2 cellular contexts compared by ENCODE assay signal in genomic region chr2:113507394-113508140, GRCh38. TPM values are rescaled to one million over a fixed set of nuclear protein-coding genes. Genes with fewer than 3 reads are reported as not detected.
"Had no signal": no experiment of that assay in that cellular context is flagged by ENCODE, and none has a peak within 500 bp of the region (broad histone marks: within the 10 kb centered on the region; RNA-seq: fewer than 3 reads in every experiment).

No MANE protein-coding gene starts in this region.

RNA-seq across cellular contexts. Expression of gene FOXD4L1, which starts 9.1 kb away (rescaled TPM):
- total RNA-seq: HT-29, Right ventricle myocardium inferior had no signal
